9 cellular contexts compared by ENCODE assay signal in the genomic region with DNA sequence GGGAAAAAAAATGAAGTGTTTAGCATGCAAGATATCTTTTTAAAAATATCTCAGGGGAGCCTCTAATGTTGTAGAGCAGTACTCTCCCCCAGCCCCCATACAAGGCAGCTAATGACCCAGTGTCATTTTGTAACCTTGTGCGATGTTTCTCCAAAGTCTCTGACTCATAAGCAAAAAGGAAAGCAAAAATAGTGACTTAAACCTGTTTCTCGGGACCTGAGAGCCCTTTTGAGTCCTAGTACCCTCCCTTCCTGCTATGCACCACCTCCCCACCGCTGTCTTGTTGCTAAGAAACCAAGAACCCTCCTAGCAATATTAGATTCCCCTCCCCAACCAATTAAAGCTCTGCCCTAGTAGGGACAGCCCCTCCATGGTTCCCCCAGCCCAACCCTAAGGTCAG. TPM values are rescaled to one million over a fixed set of nuclear protein-coding genes. Genes with fewer than 3 reads are reported as not detected.
DNase-seq lines count a peak whose midpoint lies in the region; ATAC-seq and TF ChIP-seq lines count a peak whose summit lies in the region.
"Had no signal": no experiment of that assay in that cellular context is flagged by ENCODE, and none has a peak within 500 bp of the region (broad histone marks: within the 10 kb centered on the region; RNA-seq: fewer than 3 reads in every experiment).

No MANE protein-coding gene starts in this region.

- intact Hi-C loops in gastrocnemius medialis (cut with DNase I; ENCODE audit: low total_unique reads) = no loop called here

- H3K9me3 ChIP-seq in gastrocnemius medialis = no peaks in the 10 kb centered on the region

- TF ChIP-seq POLR2A in gastrocnemius medialis (IDR thresholded peaks at IDR 0.05) = no peak

- no peak overlapping the region for H3K4me3 ChIP-seq in gastrocnemius medialis

- H3K27me3 ChIP-seq in gastrocnemius medialis = no peaks in the 10 kb centered on the region

- no peaks in the 10 kb centered on the region for H3K36me3 ChIP-seq in gastrocnemius medialis

- TF ChIP-seq CTCF in GM13977 (IDR thresholded peaks at IDR 0.05; ENCODE audit: extremely low read depth, insufficient read depth, missing control alignments) (no peak), gastrocnemius medialis (IDR thresholded peaks at IDR 0.05 in 4 of 5, conservative IDR thresholded peaks at IDR 0.05 in 1 of 5) (no peak)

- peaks cover 3 to 11% of the 10 kb centered on the region in 2 donors for H3K4me1 ChIP-seq in gastrocnemius medialis

- in situ Hi-C loops in GM13977 (cut with MboI; ENCODE audit: low pct_unique_long_range_greater_than_20kb, low sequenced_read_pairs, unreplicated experiment) (no loop called here), gastrocnemius medialis (cut with MboI; ENCODE audit: low sequenced_read_pairs in 4 of 4) (no loop called here)

- DNase-seq in GM13977 (ENCODE audit: low spot score) (peak; percentile 90), NCI-H69 (lab: John Stamatoyannopoulos, UW) (peak; percentile 35), fibroblast of gingiva (ENCODE audit: low read depth) (peak; percentile 19), T-helper 9 cell (no peak), NCI-H2029 treated with DMSO at 0.1 percent for 48 hours (lab: John Stamatoyannopoulos, UW) (no peak), gastrocnemius medialis (no peak)

- H3K27ac ChIP-seq in gastrocnemius medialis = no peak overlapping the region

- ATAC-seq in GM21786 (IDR thresholded peaks at IDR 0.05; ENCODE audit: unreplicated experiment) = peak; percentile 91
- ATAC-seq in gastrocnemius medialis = no peak
- ATAC-seq in GM18858 (IDR thresholded peaks at IDR 0.05; ENCODE audit: unreplicated experiment) = no peak

RNA-seq across cellular contexts. Expression of gene MYCBPAP, which starts 2.8 kb away (rescaled TPM):
- total RNA-seq in gastrocnemius medialis = not detected

RNA-seq across cellular contexts. Expression of gene EPN3, which starts 21.5 kb away (rescaled TPM):
- not detected for total RNA-seq in gastrocnemius medialis

RNA-seq across cellular contexts. Expression of gene RSAD1, which starts 32.4 kb away (rescaled TPM):
- total RNA-seq in gastrocnemius medialis = 10 to 100 TPM; 27.1 to 67.4 (median 52.7) TPM

RNA-seq across cellular contexts. Expression of gene SPATA20, which starts 35.9 kb away (rescaled TPM):
- 10 to 100 TPM; 22.3 to 67.9 (median 29.1) TPM for total RNA-seq in gastrocnemius medialis

RNA-seq across cellular contexts. Expression of gene CHAD, which starts 42.4 kb away (rescaled TPM):
- total RNA-seq in gastrocnemius medialis = 1 to 10 TPM in 2 of 4 donors, not detected in 2; 1.8 to 8.8 TPM
- total RNA-seq: H1 had no signal

Comparison
In these comparisons a context has a peak if more than half of its experiments do, and no peak if none do; other contexts are left out.
1. DNase-seq: peak in GM13977 (single experiment), NCI-H69 (single experiment) and fibroblast of gingiva (single experiment); none in T-helper 9 cell (single experiment), NCI-H2029 treated with DMSO at 0.1 percent for 48 hours (single experiment) and gastrocnemius medialis (0 of 2).